ENCODE assay signal across 1 cellular context in genomic region chr2:182077451-182078142, GRCh38.
TF ChIP-seq lines count a peak whose summit lies in the region.

No MANE protein-coding gene starts in this region.

TF ChIP-seq in HEK293, 187 proteins besides CTCF, POLR2A, EP300 and RAD21 (continued from another document and continues in another):
- TF ChIP-seq ZNF837 (tag by site-specific recombination; IDR thresholded peaks at IDR 0.05) (no peak), KLF16 (tag by site-specific recombination; IDR thresholded peaks at IDR 0.05) (no peak), ZNF324 (tag by site-specific recombination; IDR thresholded peaks at IDR 0.05) (no peak), ZNF501 (tag by site-specific recombination; IDR thresholded peaks at IDR 0.05) (no peak; the same call in 1 of the 2 replicates), ZNF148 (tag by site-specific recombination; IDR thresholded peaks at IDR 0.05; ENCODE audit: borderline replicate concordance) (no peak), ZNF449 (tag by site-specific recombination; IDR thresholded peaks at IDR 0.05) (no peak), PRDM10 (tag by site-specific recombination; IDR thresholded peaks at IDR 0.05) (peak; percentile 65), SP7 (tag by site-specific recombination; IDR thresholded peaks at IDR 0.05) (no peak; the same call in 1 of the 2 replicates), ZNF23 (tag by site-specific recombination; IDR thresholded peaks at IDR 0.05; ENCODE audit: borderline replicate concordance) (no peak), ZNF10 (tag by site-specific recombination; IDR thresholded peaks at IDR 0.05) (no peak; the same call in 1 of the 2 replicates), ZNF138 (tag by site-specific recombination; IDR thresholded peaks at IDR 0.05; ENCODE audit: borderline replicate concordance) (no peak), GLIS1 (tag by site-specific recombination; IDR thresholded peaks at IDR 0.05) (peak; percentile 83), PRDM2 (tag by site-specific recombination; IDR thresholded peaks at IDR 0.05; ENCODE audit: borderline replicate concordance) (no peak), REPIN1 (tag by site-specific recombination; IDR thresholded peaks at IDR 0.05; ENCODE audit: low read depth) (no peak), ZNF350 (tag by site-specific recombination; IDR thresholded peaks at IDR 0.05) (no peak), BCL11B (tag by site-specific recombination; IDR thresholded peaks at IDR 0.05; ENCODE audit: low read depth) (no peak), ZNF48 (tag by site-specific recombination; IDR thresholded peaks at IDR 0.05) (no peak), ZNF777 (tag by site-specific recombination; IDR thresholded peaks at IDR 0.05; ENCODE audit: borderline replicate concordance) (no peak), ZNF175 (tag by site-specific recombination; IDR thresholded peaks at IDR 0.05) (no peak), ZNF571 (tag by site-specific recombination; IDR thresholded peaks at IDR 0.05) (no peak), PBX3 (CRISPR knock-in tag; IDR thresholded peaks at IDR 0.05) (no peak), ZFP41 (tag by site-specific recombination; IDR thresholded peaks at IDR 0.05; ENCODE audit: borderline replicate concordance) (no peak), ZNF510 (tag by site-specific recombination; IDR thresholded peaks at IDR 0.05; ENCODE audit: insufficient replicate concordance) (no peak), ZNF555 (tag by site-specific recombination; conservative IDR thresholded peaks at IDR 0.05) (no peak), ZNF792 (tag by site-specific recombination; IDR thresholded peaks at IDR 0.05) (no peak), OSR2 (tag by site-specific recombination; IDR thresholded peaks at IDR 0.05) (peak; percentile 92), SALL2 (tag by site-specific recombination; IDR thresholded peaks at IDR 0.05; ENCODE audit: borderline replicate concordance) (no peak), ZNF398 (tag by site-specific recombination; IDR thresholded peaks at IDR 0.05) (no peak), ZNF146 (tag by site-specific recombination; IDR thresholded peaks at IDR 0.05) (no peak), SP2 (tag by site-specific recombination; IDR thresholded peaks at IDR 0.05) (no peak), ZNF354C (tag by site-specific recombination; IDR thresholded peaks at IDR 0.05; ENCODE audit: borderline replicate concordance, low read depth) (no peak), ZBTB11 (tag by site-specific recombination; conservative IDR thresholded peaks at IDR 0.05; ENCODE audit: low read depth) (no peak), ZNF654 (tag by site-specific recombination; IDR thresholded peaks at IDR 0.05; ENCODE audit: low read depth) (peak; percentile 75), ZNF112 (tag by site-specific recombination; IDR thresholded peaks at IDR 0.05) (no peak), ZNF202 (tag by site-specific recombination; IDR thresholded peaks at IDR 0.05; ENCODE audit: borderline replicate concordance) (no peak), ZBTB21 (tag by site-specific recombination; IDR thresholded peaks at IDR 0.05) (no peak), ZNF335 (tag by site-specific recombination; conservative IDR thresholded peaks at IDR 0.05) (0 out of 2 replicates have a peak, but pooled peaks have one; percentile 42), ZNF626 (tag by site-specific recombination; IDR thresholded peaks at IDR 0.05) (no peak), PRDM1 (tag by site-specific recombination; IDR thresholded peaks at IDR 0.05) (no peak), ZNF394 (tag by site-specific recombination; IDR thresholded peaks at IDR 0.05; ENCODE audit: borderline replicate concordance) (0 out of 2 replicates have a peak, but pooled peaks have one; percentile 26), EGR2 (tag by site-specific recombination; IDR thresholded peaks at IDR 0.05; ENCODE audit: low read depth) (no peak), HOXD13 (CRISPR knock-in tag; IDR thresholded peaks at IDR 0.05; ENCODE audit: borderline replicate concordance) (no peak)
